Comparison of ENCODE assay signal across 9 cellular contexts in the genomic region with DNA sequence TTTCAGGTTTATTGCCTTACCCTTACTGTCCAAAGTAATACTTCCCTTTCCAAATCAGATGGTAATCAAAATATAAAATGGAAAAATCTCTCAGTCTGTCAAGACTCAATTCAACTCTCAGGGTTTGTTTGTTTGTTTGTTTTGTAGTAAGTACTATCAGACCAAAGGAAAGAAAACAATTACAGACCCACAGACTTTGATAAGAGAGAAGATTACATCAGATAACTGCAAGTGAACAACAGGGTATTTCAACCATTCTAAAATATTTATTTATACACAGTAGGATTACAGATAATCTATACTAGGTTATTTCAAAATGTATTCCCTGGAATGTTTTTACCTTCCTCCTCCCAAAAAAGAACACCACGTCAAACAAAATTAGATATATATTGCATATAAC.
"Had no signal": no experiment of that assay in that cellular context is flagged by ENCODE, and none has a peak within 500 bp of the region (broad histone marks: within the 10 kb centered on the region; RNA-seq: fewer than 3 reads in every experiment).

No MANE protein-coding gene starts in this region.

- FAIRE-seq: HepG2, HTR-8/SVneo had no signal

- H3K4me3 ChIP-seq: K562 had no signal

- H3K4me2 ChIP-seq: KMS-11 had no signal

- DNase-seq: IMR-90, KBM-7, KG1 had no signal

- H3K27me3 Mint-ChIP-seq: IgD-negative memory B cell had no signal

- H3K4me3 Mint-ChIP-seq: IgD-negative memory B cell had no signal

- H3K27ac ChIP-seq: HL-60, KMS-11 had no signal

- H3K9me3 Mint-ChIP-seq: IgD-negative memory B cell had no signal

- H3K9ac ChIP-seq: KMS-11 had no signal

- H3K4me1 Mint-ChIP-seq: IgD-negative memory B cell had no signal

- H3K27ac Mint-ChIP-seq: IgD-negative memory B cell had no signal

- ATAC-seq: HepG2 had no signal
